ENCODE assay signal across 4 cellular contexts in the genomic region with DNA sequence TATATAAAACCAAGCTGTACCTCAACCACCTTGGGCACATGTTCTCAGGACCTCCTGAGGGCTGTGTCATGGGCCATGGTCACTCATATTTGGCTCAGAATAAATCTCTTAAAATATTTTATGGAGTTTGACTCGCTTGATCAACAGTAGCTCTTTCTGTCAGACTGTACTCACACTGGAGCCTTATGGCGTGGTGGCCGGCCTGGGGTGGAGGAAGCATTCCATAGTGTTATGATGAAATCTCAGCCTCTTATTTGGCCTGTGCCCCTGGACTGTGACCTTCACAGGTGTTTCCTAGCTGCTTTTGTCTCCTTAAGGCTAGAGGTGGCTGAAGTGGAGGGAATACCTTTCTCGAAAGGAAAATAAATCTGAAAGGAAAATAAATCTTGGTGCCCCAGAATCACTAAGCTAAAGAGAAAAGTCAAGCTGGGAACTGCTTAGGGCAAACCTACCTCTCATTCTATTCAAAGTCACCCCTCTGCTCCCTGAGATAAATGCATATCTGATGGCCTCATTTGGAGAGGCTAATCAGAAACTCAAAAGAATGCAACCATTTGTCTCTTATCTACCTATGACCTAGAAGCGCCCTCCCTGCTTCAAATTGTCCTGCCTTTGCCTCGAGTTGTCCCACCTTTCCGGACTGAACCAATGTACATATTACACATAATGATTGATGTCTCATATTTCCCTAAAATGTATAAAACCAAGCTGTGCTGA. TPM values are rescaled to one million over a fixed set of nuclear protein-coding genes. Genes with fewer than 3 reads are reported as not detected.
"Had no signal": no experiment of that assay in that cellular context is flagged by ENCODE, and none has a peak within 500 bp of the region (broad histone marks: within the 10 kb centered on the region; RNA-seq: fewer than 3 reads in every experiment).

No MANE protein-coding gene starts in this region.

RNA-seq across cellular contexts. Expression of a gene that starts 16.8 kb away (rescaled TPM):
- total RNA-seq: left lobe of liver, lung microvascular endothelial cell, psoas muscle, transverse colon had no signal
